1 cellular context compared by ENCODE assay signal in genomic region chr19:37778613-37779138, GRCh38.
TF ChIP-seq lines count a peak whose summit lies in the region.

No MANE protein-coding gene starts in this region.

TF ChIP-seq in GM23338, 12 proteins besides CTCF, POLR2A, EP300 and RAD21 (continued from another document):
- no peak for TF ChIP-seq EZH2 (IDR thresholded peaks at IDR 0.05; ENCODE audit: low read depth, unreplicated experiment)
- no peak for TF ChIP-seq CREB1 (CRISPR knock-in tag; IDR thresholded peaks at IDR 0.05; ENCODE audit: low read depth)
- no peak for TF ChIP-seq JUNB (IDR thresholded peaks at IDR 0.05; ENCODE audit: unreplicated experiment)
- TF ChIP-seq ETS1 (IDR thresholded peaks at IDR 0.05): no peak
- no peak for TF ChIP-seq POLR2AphosphoS5 (IDR thresholded peaks at IDR 0.05; ENCODE audit: low read depth)
- no peak for TF ChIP-seq STAT1 (IDR thresholded peaks at IDR 0.05; ENCODE audit: unreplicated experiment)
- TF ChIP-seq ZNF462 (CRISPR knock-in tag; IDR thresholded peaks at IDR 0.05): no peak
